1 cellular context compared by ENCODE assay signal in genomic region chr10:32139223-32140073, GRCh38.
A peak's percentile ranks its signal among the peaks of the same experiment; 100 is the strongest.
TF ChIP-seq lines count a peak whose summit lies in the region.

No MANE protein-coding gene starts in this region.

TF ChIP-seq in K562, 482 proteins besides CTCF, POLR2A, EP300 and RAD21 (continued from another document and continues in another):
- no peak for TF ChIP-seq ARID4B (CRISPR knock-in tag; IDR thresholded peaks at IDR 0.05)
- no peak for TF ChIP-seq HMG20A (CRISPR knock-in tag; conservative IDR thresholded peaks at IDR 0.05)
- TF ChIP-seq U2AF1 (optimal IDR thresholded peaks at IDR 0.05; ENCODE audit: low read depth, low read length) = no peak
- no peak for TF ChIP-seq ZNF717 (CRISPR knock-in tag; IDR thresholded peaks at IDR 0.05)
- no peak for TF ChIP-seq BRF2 (IDR thresholded peaks at IDR 0.05; ENCODE audit: borderline replicate concordance, insufficient read depth, insufficient read length)
- TF ChIP-seq HMGN3 (IDR thresholded peaks at IDR 0.05; ENCODE audit: borderline replicate concordance, extremely low read depth, insufficient read length, low read depth, low read length) = no peak
- TF ChIP-seq ZNF444 (CRISPR knock-in tag; IDR thresholded peaks at IDR 0.05) = no peak
- no peak for TF ChIP-seq ZNF140 (CRISPR knock-in tag; IDR thresholded peaks at IDR 0.05)
- TF ChIP-seq KAT2B (IDR thresholded peaks at IDR 0.05; ENCODE audit: low read depth, low read length) = no peak
- TF ChIP-seq HNRNPK (IDR thresholded peaks at IDR 0.05; ENCODE audit: low read depth, low read length, poor library complexity, severe bottlenecking) = no peak
- TF ChIP-seq HNRNPH1 (optimal IDR thresholded peaks at IDR 0.05; ENCODE audit: low read depth, low read length) = no peak
- TF ChIP-seq CREB3L1 (IDR thresholded peaks at IDR 0.05; ENCODE audit: borderline replicate concordance, low read depth) = no peak
- no peak for TF ChIP-seq TARDBP (IDR thresholded peaks at IDR 0.05)
- no peak for TF ChIP-seq ZNF121 (CRISPR knock-in tag; conservative IDR thresholded peaks at IDR 0.05)
- no peak for TF ChIP-seq ZNF311 (CRISPR knock-in tag; IDR thresholded peaks at IDR 0.05)
- no peak for TF ChIP-seq ZNF780A (CRISPR knock-in tag; IDR thresholded peaks at IDR 0.05)
- no peak for TF ChIP-seq RBM15 (IDR thresholded peaks at IDR 0.05; ENCODE audit: insufficient read depth, low read length)
- TF ChIP-seq ZSCAN32 (CRISPR knock-in tag; IDR thresholded peaks at IDR 0.05) = no peak
- TF ChIP-seq ZBTB26 (CRISPR knock-in tag; IDR thresholded peaks at IDR 0.05) = no peak
- TF ChIP-seq MXD1 (CRISPR knock-in tag; IDR thresholded peaks at IDR 0.05; ENCODE audit: borderline replicate concordance, poor library complexity, severe bottlenecking) = no peak
- TF ChIP-seq RERE (CRISPR knock-in tag; IDR thresholded peaks at IDR 0.05; ENCODE audit: borderline replicate concordance) = no peak
- no peak for TF ChIP-seq NFIX (CRISPR knock-in tag; IDR thresholded peaks at IDR 0.05; ENCODE audit: low read depth)
- TF ChIP-seq ATF4 (CRISPR knock-in tag; IDR thresholded peaks at IDR 0.05) = no peak
- 0 out of 2 replicates have a peak, but pooled peaks have one; percentile 14 for TF ChIP-seq ZBTB33 (CRISPR knock-in tag; IDR thresholded peaks at IDR 0.05)
- no peak for TF ChIP-seq CUX1 (CRISPR knock-in tag; IDR thresholded peaks at IDR 0.05)
- no peak for TF ChIP-seq ZKSCAN1 (IDR thresholded peaks at IDR 0.05; ENCODE audit: low read depth, low read length)
- TF ChIP-seq PKNOX1 (IDR thresholded peaks at IDR 0.05) = no peak
- TF ChIP-seq RB1 (IDR thresholded peaks at IDR 0.05; ENCODE audit: low read depth) = no peak
- TF ChIP-seq KDM5B (IDR thresholded peaks at IDR 0.05; ENCODE audit: insufficient replicate concordance, low read depth, low read length) = no peak
- TF ChIP-seq SIN3A (IDR thresholded peaks at IDR 0.05; ENCODE audit: borderline replicate concordance in 2 of 2, control insufficient read depth in 1 of 2, low read depth in 2 of 2, low read length in 2 of 2) = 0 out of 4 replicates have a peak, but pooled peaks of 1 of the 2 experiments have one; percentile 25
- TF ChIP-seq MYBL2 (IDR thresholded peaks at IDR 0.05; ENCODE audit: low read depth) = no peak
- no peak for TF ChIP-seq MYBL2 (CRISPR knock-in tag; IDR thresholded peaks at IDR 0.05; ENCODE audit: borderline replicate concordance)
